ENCODE assay signal across 1 cellular context in the genomic region with DNA sequence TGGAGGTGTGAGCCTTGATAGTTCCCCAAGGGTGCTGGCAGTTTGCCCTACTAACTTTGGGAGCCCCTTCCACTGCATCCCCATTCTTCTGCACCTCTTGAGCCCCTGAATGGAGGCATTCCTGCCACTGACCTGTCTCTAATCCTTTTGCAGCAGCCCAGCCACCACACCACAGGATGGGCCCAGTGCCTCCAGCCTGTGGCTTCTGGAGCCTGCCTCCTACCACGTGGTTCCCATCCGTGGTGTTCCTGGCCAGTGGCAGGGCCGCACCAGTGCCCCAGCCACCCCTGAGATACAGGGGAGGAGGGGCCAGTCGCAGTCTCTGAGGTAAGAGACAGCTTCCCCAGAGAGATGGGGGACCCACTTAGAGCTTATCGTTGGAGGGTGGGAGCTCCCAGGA.
TF ChIP-seq lines count a peak whose summit lies in the region.

No MANE protein-coding gene starts in this region.

TF ChIP-seq in SK-N-SH treated with all-trans-retinoic acid at 6 μM for 48 hours, 23 proteins besides CTCF, POLR2A, EP300 and RAD21 (continued from another document):
- TF ChIP-seq POU6F1 (CRISPR knock-in tag; IDR thresholded peaks at IDR 0.05; ENCODE audit: borderline replicate concordance, low read depth) (no peak), TOX (CRISPR knock-in tag; IDR thresholded peaks at IDR 0.05; ENCODE audit: borderline replicate concordance) (no peak), ZNF8 (CRISPR knock-in tag; IDR thresholded peaks at IDR 0.05) (no peak), TCF4 (CRISPR knock-in tag; IDR thresholded peaks at IDR 0.05; ENCODE audit: borderline replicate concordance) (no peak)
